Comparison of ENCODE assay signal across 17 cellular contexts in the genomic region with DNA sequence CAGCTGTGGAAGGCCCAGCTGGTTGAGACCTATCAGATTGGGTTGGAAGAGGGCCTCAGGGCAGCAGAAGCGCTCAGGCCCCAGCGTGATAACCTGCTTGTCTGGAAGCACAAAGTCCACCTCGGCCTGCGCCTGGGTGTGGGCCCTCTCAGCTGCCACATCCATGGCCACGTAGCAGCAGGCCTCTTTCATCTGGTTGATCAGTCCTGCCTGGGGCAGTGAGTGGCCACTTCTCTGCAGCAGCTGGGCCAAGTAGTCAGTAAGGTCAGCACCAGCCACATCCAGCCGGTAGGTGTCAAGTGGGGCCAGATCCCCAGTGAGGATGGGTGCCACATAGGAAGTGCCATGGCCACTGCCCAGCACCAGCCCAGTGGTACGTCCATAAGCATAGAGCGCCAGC. TPM values are rescaled to one million over a fixed set of nuclear protein-coding genes. Genes with fewer than 3 reads are reported as not detected.
A peak's percentile ranks its signal among the peaks of the same experiment; 100 is the strongest.
DNase-seq lines count a peak whose midpoint lies in the region; TF ChIP-seq lines count a peak whose summit lies in the region.
"Had no signal": no experiment of that assay in that cellular context is flagged by ENCODE, and none has a peak within 500 bp of the region (broad histone marks: within the 10 kb centered on the region; RNA-seq: fewer than 3 reads in every experiment).

No MANE protein-coding gene starts in this region.

- H3K4me2 ChIP-seq in neural progenitor cell: no peak overlapping the region

- no peak overlapping the region for H3K27ac Mint-ChIP-seq in neural progenitor cell
- H3K27ac Mint-ChIP-seq: CD4-positive, alpha-beta memory T cell; H9 had no signal

- H3K27ac ChIP-seq in transverse colon: peak overlapping the region in 3 of 4 donors; percentile 5 to 57 (median 54)
- H3K27ac ChIP-seq in neural progenitor cell: no peak overlapping the region
- H3K27ac ChIP-seq: RWPE1, SJSA1 had no signal

- peaks cover 10% of the 10 kb centered on the region for H3K27me3 Mint-ChIP-seq in neural progenitor cell (ENCODE audit: insufficient read depth, low read depth)

- H3K27me3 ChIP-seq in transverse colon: peaks cover 30% of the 10 kb centered on the region
- H3K27me3 ChIP-seq in neural progenitor cell: peaks cover 27% of the 10 kb centered on the region
- H3K27me3 ChIP-seq: BE2C had no signal

- no peak for TF ChIP-seq EP300 in transverse colon (IDR thresholded peaks at IDR 0.05; ENCODE audit: low read depth)

- H3F3A ChIP-seq in neural progenitor cell (ENCODE audit: low read depth): no peaks in the 10 kb centered on the region

- H3K4me1 ChIP-seq in transverse colon (peaks cover 9 to 28% (median 22%) of the 10 kb centered on the region in 4 donors), neural progenitor cell (peaks cover 4% of the 10 kb centered on the region)
- H3K4me1 ChIP-seq: SJSA1 had no signal

- no peaks in the 10 kb centered on the region for H3K36me3 ChIP-seq in transverse colon
- no peaks in the 10 kb centered on the region for H3K36me3 ChIP-seq in neural progenitor cell
- H3K36me3 ChIP-seq: BE2C, SJSA1 had no signal

- H3K9me3 Mint-ChIP-seq in neural progenitor cell: no peaks in the 10 kb centered on the region
- H3K9me3 Mint-ChIP-seq: H9 had no signal

- DNase-seq in OCI-M1 (lab: John Stamatoyannopoulos, UW) (peak; percentile 58), erythroblast (lab: John Stamatoyannopoulos, UW) (peak; percentile 87 to 95), mucosa of gallbladder (ENCODE audit: low spot score) (peak; percentile 16), transverse colon (peak; percentile 82), SIG-M5 treated with dmso at 0.1 percent for 504 hours (lab: John Stamatoyannopoulos, UW; ENCODE audit: unreplicated experiment) (no peak), neural progenitor cell (ENCODE audit: low spot score) (no peak), NCI-H526 (lab: John Stamatoyannopoulos, UW) (no peak)
- DNase-seq: H9, NCI-H1105, NCI-H1694 treated with DMSO at 0.1 percent for 48 hours, NCI-H345 had no signal

- no peaks in the 10 kb centered on the region for H3K79me2 ChIP-seq in neural progenitor cell (ENCODE audit: low read depth)

- H3K4me3 ChIP-seq in transverse colon: no peak overlapping the region
- H3K4me3 ChIP-seq in neural progenitor cell: no peak overlapping the region
- H3K4me3 ChIP-seq: SJSA1 had no signal

- TF ChIP-seq POLR2A in erythroblast (IDR thresholded peaks at IDR 0.05; ENCODE audit: low read length) (no peak), transverse colon (IDR thresholded peaks at IDR 0.05) (no peak)

- no peaks in the 10 kb centered on the region for H3K9me3 ChIP-seq in transverse colon
- H3K9me3 ChIP-seq in neural progenitor cell (ENCODE audit: low read depth): no peaks in the 10 kb centered on the region
- H3K9me3 ChIP-seq: BE2C, SJSA1 had no signal

- H3K36me3 Mint-ChIP-seq in neural progenitor cell: no peaks in the 10 kb centered on the region
- H3K36me3 Mint-ChIP-seq: CD4-positive, alpha-beta memory T cell had no signal

- WGBS in transverse colon (ENCODE audit: low coverage in 1 of 2), 2 donors: 43% methylated on average over 6 of the region's 8 CpGs; no CpG with 5 or more reads in 1 of the 2 donors

- no peak overlapping the region for H3K4me3 Mint-ChIP-seq in neural progenitor cell
- H3K4me3 Mint-ChIP-seq: H9 had no signal

- in situ Hi-C loops in transverse colon (cut with MboI; ENCODE audit: low pct_ligation_motif_present in 1 of 4, low pct_unique_long_range_greater_than_20kb in 1 of 4, low sequenced_read_pairs in 3 of 4): no loop called here

- intact Hi-C loops in transverse colon (cut with DNase I; ENCODE audit: low total_unique reads): no loop called here

- peaks cover 29% of the 10 kb centered on the region for H3K4me1 Mint-ChIP-seq in neural progenitor cell

- TF ChIP-seq CTCF in transverse colon (IDR thresholded peaks at IDR 0.05): peak in 1 of 5 experiments; percentile 35
- no peak for TF ChIP-seq CTCF in neural progenitor cell (IDR thresholded peaks at IDR 0.05)

- no peak overlapping the region for H3K9ac ChIP-seq in neural progenitor cell

- peaks cover 5% of the 10 kb centered on the region for H4K20me1 ChIP-seq in neural progenitor cell (ENCODE audit: low read depth)

- no peak overlapping the region for H2AFZ ChIP-seq in neural progenitor cell (replicated peaks)

RNA-seq across cellular contexts. Expression of gene CAMKV, which starts 3.9 kb away (rescaled TPM):
- total RNA-seq in mucosa of gallbladder: 0.09 TPM
- total RNA-seq in transverse colon: under 1 TPM in 1 of 4 donors, not detected in 3; 0.14 TPM
- total RNA-seq in neural progenitor cell (ENCODE audit: low replicate concordance): 10.8 and 12.1 TPM in 2 replicates
- total RNA-seq: CD4-positive, alpha-beta memory T cell; HT-29; SJSA1 had no signal

RNA-seq across cellular contexts. Expression of gene TRAIP, which starts 17.3 kb away (rescaled TPM):
- total RNA-seq in mucosa of gallbladder (2.4 TPM), transverse colon (1 to 10 TPM; 1.2 to 1.7 (median 1.6) TPM), neural progenitor cell (ENCODE audit: low replicate concordance) (24.4 and 32.2 TPM in 2 replicates)

RNA-seq across cellular contexts. Expression of gene MST1R, which starts 30.1 kb away (rescaled TPM):
- total RNA-seq in mucosa of gallbladder (131 TPM), transverse colon (100 to 1,000 TPM in 3 of 4 donors, 10 to 100 TPM in 1; 92.8 to 323 (median 138) TPM), neural progenitor cell (ENCODE audit: low replicate concordance) (0.32 and 1.8 TPM in 2 replicates)
- total RNA-seq: LHCN-M2, SJSA1 had no signal

RNA-seq across cellular contexts. Expression of gene MON1A, which starts 56.0 kb away (rescaled TPM):
- total RNA-seq in mucosa of gallbladder: 9.7 TPM
- total RNA-seq in transverse colon: 10 to 100 TPM in 1 of 4 donors, 1 to 10 TPM in 2, under 1 TPM in 1; 0.80 to 10.5 (median 8.7) TPM
- total RNA-seq in neural progenitor cell (ENCODE audit: low replicate concordance): 1.9 and 4.5 TPM in 2 replicates

RNA-seq across cellular contexts. Expression of gene UBA7, which starts 59.9 kb away (rescaled TPM):
- 122 TPM for total RNA-seq in mucosa of gallbladder
- 100 to 1,000 TPM in 1 of 4 donors, 10 to 100 TPM in 3; 77.5 to 112 (median 94.0) TPM for total RNA-seq in transverse colon
- 0.47 and 4.3 TPM in 2 replicates for total RNA-seq in neural progenitor cell (ENCODE audit: low replicate concordance)

Comparison
In these comparisons a context has a peak if more than half of its experiments do, and no peak if none do; other contexts are left out.
1. DNase-seq: peak in OCI-M1 (single experiment), erythroblast (2 of 2), mucosa of gallbladder (single experiment) and transverse colon (single experiment); none in SIG-M5 treated with dmso at 0.1 percent for 504 hours (single experiment), neural progenitor cell (single experiment) and NCI-H526 (0 of 2).
2. RNA of gene CAMKV, which starts 3.9 kb away (total RNA-seq): 10.8 to 12.1 TPM in neural progenitor cell; 0.09 TPM in mucosa of gallbladder (single experiment) and 0.14 TPM in transverse colon; every median in the first group is over 10 times any median in the second.
3. RNA of gene MST1R, which starts 30.1 kb away (total RNA-seq): 92.8 to 323 TPM in transverse colon and 131 TPM in mucosa of gallbladder (single experiment); 0.32 to 1.8 TPM in neural progenitor cell; every median in the first group is over 10 times any median in the second.